ENCODE assay signal across 2 cellular contexts in genomic region chr11:94767701-94768601, GRCh38.
TF ChIP-seq lines count a peak whose summit lies in the region.

AMOTL1 (plus strand) TSS chr11:94768356; CDS start chr11:94768512, 156 bp downstream.

TF ChIP-seq in HEK293T, 16 proteins besides CTCF, POLR2A, EP300 and RAD21 (continued from another document):
- TF ChIP-seq LEF1 (IDR thresholded peaks at IDR 0.05; ENCODE audit: borderline replicate concordance) (no peak), HDGF (IDR thresholded peaks at IDR 0.05; ENCODE audit: borderline replicate concordance) (no peak), FOXA1 (IDR thresholded peaks at IDR 0.05) (no peak), L3MBTL2 (conservative IDR thresholded peaks at IDR 0.05) (peak; percentile 39), ARNT (IDR thresholded peaks at IDR 0.05) (no peak), ZNF384 (IDR thresholded peaks at IDR 0.05) (no peak)

TF ChIP-seq in H1, 55 proteins besides CTCF, POLR2A, EP300 and RAD21 (continued from another document):
- TF ChIP-seq RBBP5 (IDR thresholded peaks at IDR 0.05; ENCODE audit: borderline replicate concordance, low read depth, low read length) (peak; percentile 90; the same call in 1 of the 2 replicates), YY1 (IDR thresholded peaks at IDR 0.05; ENCODE audit: low read depth, low read length) (peak; percentile 32; the same call in 1 of the 2 replicates), CBX5 (IDR thresholded peaks at IDR 0.05; ENCODE audit: low read depth, low read length) (no peak), NANOG (IDR thresholded peaks at IDR 0.05; ENCODE audit: insufficient read depth, low read depth, low read length, poor library complexity, severe bottlenecking) (no peak), TEAD4 (IDR thresholded peaks at IDR 0.05; ENCODE audit: low read depth, low read length) (no peak), ZNF274 (IDR thresholded peaks at IDR 0.05; ENCODE audit: borderline replicate concordance, extremely low read depth, low read length) (no peak), ATF2 (IDR thresholded peaks at IDR 0.05; ENCODE audit: low read length) (no peak), RNF2 (IDR thresholded peaks at IDR 0.05; ENCODE audit: borderline replicate concordance, low read depth, low read length, missing control alignments, poor library complexity, severe bottlenecking) (no peak), SP1 (IDR thresholded peaks at IDR 0.05; ENCODE audit: low read depth, low read length) (peak; percentile 70; the same call in 1 of the 2 replicates), CHD7 (IDR thresholded peaks at IDR 0.05; ENCODE audit: insufficient replicate concordance, low read length) (no peak), CBX8 (IDR thresholded peaks at IDR 0.05; ENCODE audit: borderline replicate concordance, low read depth, low read length) (no peak), HDAC6 (IDR thresholded peaks at IDR 0.05; ENCODE audit: low read depth, low read length) (no peak), SIRT6 (IDR thresholded peaks at IDR 0.05; ENCODE audit: low read length) (no peak), POU5F1 (IDR thresholded peaks at IDR 0.05; ENCODE audit: low read depth, low read length) (no peak), EZH2 (IDR thresholded peaks at IDR 0.05; ENCODE audit: low read depth, low read length, severe bottlenecking) (no peak), RFX5 (IDR thresholded peaks at IDR 0.05; ENCODE audit: borderline replicate concordance, low read depth, low read length) (no peak), NRF1 (IDR thresholded peaks at IDR 0.05; ENCODE audit: low read depth, low read length) (no peak), SAP30 (IDR thresholded peaks at IDR 0.05; ENCODE audit: insufficient read depth, insufficient replicate concordance, low read length) (no peak), JUN (IDR thresholded peaks at IDR 0.05; ENCODE audit: low read depth, low read length) (no peak), FOSL1 (IDR thresholded peaks at IDR 0.05; ENCODE audit: insufficient read depth, low read depth, low read length) (peak; percentile 99), JUND (IDR thresholded peaks at IDR 0.05; ENCODE audit: low read length) (no peak), MAFK (IDR thresholded peaks at IDR 0.05; ENCODE audit: low read depth, low read length) (no peak), TBP (IDR thresholded peaks at IDR 0.05; ENCODE audit: low read depth, low read length) (peak; percentile 24; the same call in 1 of the 2 replicates), SP4 (IDR thresholded peaks at IDR 0.05; ENCODE audit: low read length) (no peak; the same call in 1 of the 2 replicates), TCF12 (IDR thresholded peaks at IDR 0.05; ENCODE audit: low read depth, low read length) (no peak), ASH2L (IDR thresholded peaks at IDR 0.05; ENCODE audit: low read length) (peak; percentile 71), SIN3A (conservative IDR thresholded peaks at IDR 0.05 in 1 of 2, IDR thresholded peaks at IDR 0.05 in 1 of 2; ENCODE audit: low read depth in 1 of 2, low read length in 2 of 2) (peak; percentile 12 to 61; a peak in 2 of 4 replicates), KDM5A (IDR thresholded peaks at IDR 0.05; ENCODE audit: low read length) (no peak), ATF3 (IDR thresholded peaks at IDR 0.05; ENCODE audit: insufficient read depth, low read depth, low read length) (no peak), KDM1A (IDR thresholded peaks at IDR 0.05; ENCODE audit: borderline replicate concordance, low read length) (0 out of 2 replicates have a peak, but pooled peaks have one; percentile 13), EGR1 (IDR thresholded peaks at IDR 0.05; ENCODE audit: borderline replicate concordance, low read depth, low read length) (peak; percentile 97), SRF (IDR thresholded peaks at IDR 0.05; ENCODE audit: low read depth, low read length) (no peak), PHF8 (conservative IDR thresholded peaks at IDR 0.05; ENCODE audit: low read depth, low read length) (no peak; the same call in 1 of the 2 replicates), BACH1 (IDR thresholded peaks at IDR 0.05; ENCODE audit: low read length) (peak; percentile 73), E2F6 (IDR thresholded peaks at IDR 0.05) (no peak), BRCA1 (IDR thresholded peaks at IDR 0.05; ENCODE audit: low read depth, low read length) (no peak), CEBPB (IDR thresholded peaks at IDR 0.05; ENCODE audit: low read depth, low read length) (no peak), POLR2AphosphoS5 (IDR thresholded peaks at IDR 0.05; ENCODE audit: low read depth, low read length) (no peak; the same call in 1 of the 2 replicates), CHD1 (IDR thresholded peaks at IDR 0.05; ENCODE audit: low read depth, low read length) (no peak), RXRA (IDR thresholded peaks at IDR 0.05; ENCODE audit: insufficient read depth, low read depth, low read length) (no peak), KDM4A (IDR thresholded peaks at IDR 0.05; ENCODE audit: low read depth, low read length, severe bottlenecking) (no peak), SIX5 (IDR thresholded peaks at IDR 0.05; ENCODE audit: low read depth, low read length) (no peak), GABPA (IDR thresholded peaks at IDR 0.05; ENCODE audit: borderline replicate concordance, insufficient read depth, low read length) (no peak), BCL11A (IDR thresholded peaks at IDR 0.05; ENCODE audit: low read depth in 2 of 2, low read length in 2 of 2) (no peak)
